ENCODE assay signal across 19 cellular contexts in genomic region chr11:73856001-73856663, GRCh38. TPM values are rescaled to one million over a fixed set of nuclear protein-coding genes. Genes with fewer than 3 reads are reported as not detected.
A peak's percentile ranks its signal among the peaks of the same experiment; 100 is the strongest.
DNase-seq lines count a peak whose midpoint lies in the region; ATAC-seq and TF ChIP-seq lines count a peak whose summit lies in the region.
"Had no signal": no experiment of that assay in that cellular context is flagged by ENCODE, and none has a peak within 500 bp of the region (broad histone marks: within the 10 kb centered on the region; RNA-seq: fewer than 3 reads in every experiment).

No MANE protein-coding gene starts in this region.

- no peaks in the 10 kb centered on the region for H3K4me1 Mint-ChIP-seq in activated T-helper 17 cell treated with anti-CD3 and anti-CD28 coated beads, Interleukin-2, amount 50 U/mL, for 72 hours

- intact Hi-C loops in left colon (cut with DNase I, micrococcal nuclease), result no loop called here
- intact Hi-C loops in sciatic nerve (cut with DNase I), result no loop called here

- H3K9me3 Mint-ChIP-seq in activated T-helper 17 cell treated with anti-CD3 and anti-CD28 coated beads, Interleukin-2, amount 50 U/mL, for 72 hours, result no peaks in the 10 kb centered on the region
- H3K9me3 Mint-ChIP-seq: stimulated activated naive CD8-positive, alpha-beta T cell treated with anti-CD3 and anti-CD28 coated beads, Interleukin-15, Interleukin-2, amounts not matched to agents 100 ng/mL and 50 ng/mL, for 24 hours had no signal

- H3K4me3 Mint-ChIP-seq in activated T-helper 17 cell treated with anti-CD3 and anti-CD28 coated beads, Interleukin-2, amount 50 U/mL, for 72 hours, result no peak overlapping the region
- H3K4me3 Mint-ChIP-seq: stimulated activated naive CD8-positive, alpha-beta T cell treated with anti-CD3 and anti-CD28 coated beads, Interleukin-15, Interleukin-2, amounts not matched to agents 100 ng/mL and 50 ng/mL, for 24 hours; T-helper 17 cell had no signal

- H3K27ac Mint-ChIP-seq in activated T-helper 17 cell treated with anti-CD3 and anti-CD28 coated beads, Interleukin-2, amount 50 U/mL, for 72 hours, result no peak overlapping the region
- H3K27ac Mint-ChIP-seq: stimulated activated naive CD8-positive, alpha-beta T cell treated with anti-CD3 and anti-CD28 coated beads, Interleukin-15, Interleukin-2, amounts not matched to agents 100 ng/mL and 50 ng/mL, for 24 hours; T-helper 17 cell had no signal

- ATAC-seq in left colon (no peak), sciatic nerve (no peak)
- ATAC-seq in activated T-helper 17 cell treated with anti-CD3 and anti-CD28 coated beads, Interleukin-2, amount 50 U/mL, for 72 hours (replicated peaks), result no peak
- ATAC-seq: activated CD4-positive, CD25-positive, alpha-beta regulatory T cell treated with anti-CD3 and anti-CD28 coated beads, Interleukin-2, amount 50 U/mL, for 24 hours; HCT116; mucosa of descending colon; T-helper 17 cell had no signal

- TF ChIP-seq CTCF in AG10803 (conservative IDR thresholded peaks at IDR 0.05; ENCODE audit: low read length), result no peak

- DNase-seq in AG10803 (ENCODE audit: low read depth) (peak; percentile 17), NCI-H1417 treated with DMSO at 0.1 percent for 48 hours (lab: John Stamatoyannopoulos, UW) (peak; percentile 7), caudate nucleus (lab: John Stamatoyannopoulos, UW) (peak in 42 of 61 donors; percentile 4 to 65 (median 31)), hypothalamus (lab: John Stamatoyannopoulos, UW) (peak in 30 of 51 donors; percentile 4 to 90 (median 21)), HCEC 1CT (no peak), left colon (no peak), sciatic nerve (ENCODE audit: low spot score) (no peak)
- DNase-seq: ACHN, activated gamma-delta T cell, COR-L47, cortex of kidney, mucosa of descending colon, NCI-H526 treated with DMSO at 0.1 percent for 48 hours, T-helper 17 cell had no signal

- peaks cover 16% of the 10 kb centered on the region for H3K36me3 Mint-ChIP-seq in activated T-helper 17 cell treated with anti-CD3 and anti-CD28 coated beads, Interleukin-2, amount 50 U/mL, for 72 hours (ENCODE audit: low read depth)

- H3K27me3 Mint-ChIP-seq in activated T-helper 17 cell treated with anti-CD3 and anti-CD28 coated beads, Interleukin-2, amount 50 U/mL, for 72 hours, result no peaks in the 10 kb centered on the region
- H3K27me3 Mint-ChIP-seq: stimulated activated naive CD8-positive, alpha-beta T cell treated with anti-CD3 and anti-CD28 coated beads, Interleukin-15, Interleukin-2, amounts not matched to agents 100 ng/mL and 50 ng/mL, for 24 hours; T-helper 17 cell had no signal

- no peak overlapping the region for H3K4me3 ChIP-seq in AG10803 (ENCODE audit: low read length)
- H3K4me3 ChIP-seq: mucosa of descending colon, vagina had no signal

- peak overlapping the region; percentile 85 for H3K27ac ChIP-seq in caudate nucleus (ENCODE audit: low read depth, low read length)
- H3K27ac ChIP-seq: vagina had no signal

RNA-seq across cellular contexts. Expression of gene COA4, which starts 20.5 kb away (rescaled TPM):
- 10 to 100 TPM; 55.9 to 72.5 TPM for total RNA-seq in left colon
- 37.5 TPM for total RNA-seq in sciatic nerve
- total RNA-seq in activated T-helper 17 cell treated with anti-CD3 and anti-CD28 coated beads, Interleukin-2, amount 50 U/mL, for 72 hours, result 100 to 1,000 TPM in 1 of 2 donors, 10 to 100 TPM in 1; 56.2 to 104 TPM

RNA-seq across cellular contexts. Expression of gene PAAF1, which starts 20.7 kb away (rescaled TPM):
- total RNA-seq in left colon (10 to 100 TPM; 11.4 to 12.2 TPM), sciatic nerve (32.4 TPM)
- 10 to 100 TPM; 32.0 to 40.6 TPM for total RNA-seq in activated T-helper 17 cell treated with anti-CD3 and anti-CD28 coated beads, Interleukin-2, amount 50 U/mL, for 72 hours

Comparison
In these comparisons a context has a peak if more than half of its experiments do, and no peak if none do; other contexts are left out.
1. DNase-seq: peak in AG10803 (single experiment), NCI-H1417 treated with DMSO at 0.1 percent for 48 hours (single experiment), caudate nucleus (42 of 61) and hypothalamus (30 of 51); none in HCEC 1CT (single experiment), left colon (0 of 2) and sciatic nerve (single experiment).